8 cellular contexts compared by ENCODE assay signal in the genomic region with DNA sequence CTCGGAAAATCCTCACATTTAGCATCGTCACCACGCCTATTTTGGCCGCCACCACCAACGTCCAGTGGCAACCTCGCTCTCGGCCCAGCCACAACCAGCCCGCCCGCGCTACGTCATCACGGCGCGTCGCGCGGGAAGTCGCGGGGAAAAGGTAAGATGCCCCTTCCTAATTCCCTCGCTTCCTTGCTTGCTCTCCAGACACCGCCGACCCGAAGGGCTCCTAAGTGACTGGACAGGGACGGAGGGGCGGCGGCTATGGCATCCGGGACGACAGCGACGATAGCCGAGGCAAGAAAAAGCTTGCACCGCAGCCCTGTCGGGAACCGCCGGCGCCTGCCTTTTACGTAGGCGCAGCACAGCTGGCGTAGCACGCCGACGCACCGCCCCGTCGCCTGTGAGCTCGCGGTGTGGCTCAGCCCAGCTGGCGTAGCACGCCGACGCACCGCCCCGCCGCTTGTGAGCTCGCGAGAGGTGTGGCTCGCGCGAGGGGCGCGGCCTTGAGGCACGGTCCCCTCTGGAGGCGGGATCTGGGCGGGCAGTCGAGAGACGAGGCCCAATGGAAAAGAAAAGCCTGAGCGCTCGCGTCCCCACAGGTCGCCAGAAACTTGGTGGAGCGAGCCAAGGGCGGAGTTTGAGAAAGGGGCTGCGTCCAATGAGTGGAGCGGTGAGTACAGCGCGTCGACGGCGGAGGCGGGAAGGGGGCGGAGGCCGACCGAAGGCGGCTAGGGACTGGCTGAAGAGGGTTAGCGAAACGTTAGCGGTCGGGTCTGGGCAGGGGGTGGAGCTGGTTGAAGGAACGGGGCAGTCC. TPM values are rescaled to one million over a fixed set of nuclear protein-coding genes. Genes with fewer than 3 reads are reported as not detected.
A peak's percentile ranks its signal among the peaks of the same experiment; 100 is the strongest.
DNase-seq lines count a peak whose midpoint lies in the region; ATAC-seq lines count a peak whose summit lies in the region.

TSS of gene HDAC6 (plus strand) at position 787 of the 808 bp plus-strand sequence. CDS start 626 bp downstream, outside the sequence.

- peak; percentile 97 for DNase-seq in COR-L47 (lab: John Stamatoyannopoulos, UW)
- peak in 75 of 76 experiments; percentile 17 to 99 (median 94) for DNase-seq in HUDEP-2 (lab: John Stamatoyannopoulos, UW; ENCODE audit: unreplicated experiment in 76 of 76)
- DNase-seq in NT2/D1 (ENCODE audit: low read depth, low spot score) = peak; percentile 98
- DNase-seq in activated CD8-positive, alpha-beta memory T cell treated with anti-CD3 and anti-CD28 coated beads, Interleukin-2, amount 50 U/mL, for 1 hour (ENCODE audit: extremely low read depth) = peak; percentile 86
- peak; percentile 99 for DNase-seq in mesendoderm
- peak; percentile 81 for DNase-seq in stimulated activated CD8-positive, alpha-beta memory T cell treated with anti-CD3 and anti-CD28 coated beads, Interleukin-15, amount 100 ng/mL, for 1 hour (ENCODE audit: low read depth)

- H3K27ac ChIP-seq in mesendoderm (ENCODE audit: low read depth, low read length) = peak within 1 kb of the TSS; percentile 95

- peaks cover 34% of the 10 kb centered on the region for H3K36me3 ChIP-seq in NT2/D1 (ENCODE audit: insufficient read depth, insufficient read length, low read length)
- no peaks in the 10 kb centered on the region for H3K36me3 ChIP-seq in endocrine pancreas (ENCODE audit: control insufficient read depth, insufficient read depth, low read length)
- no peaks in the 10 kb centered on the region for H3K36me3 ChIP-seq in mesendoderm (ENCODE audit: control insufficient read depth, insufficient read depth, low read length)

- H3K9me3 ChIP-seq in NT2/D1 (ENCODE audit: insufficient read depth, low read length) = no peaks in the 10 kb centered on the region
- H3K9me3 ChIP-seq in endocrine pancreas (ENCODE audit: control insufficient read depth, low read length) = no peaks in the 10 kb centered on the region

- peak within 1 kb of the TSS; percentile 95 for H3K56ac ChIP-seq in mesendoderm (ENCODE audit: low read length)

- H4K8ac ChIP-seq in mesendoderm (ENCODE audit: low read depth, low read length) = no peak within 1 kb of the TSS

- no peak within 1 kb of the TSS for H2AK5ac ChIP-seq in mesendoderm (ENCODE audit: low read length)

- WGBS in mesendoderm (ENCODE audit: extremely low coverage, insufficient coverage, low lambda C conversion rate) = no CpG with 5 or more reads among the region's 89 CpGs

- H3K9ac ChIP-seq in NT2/D1 (ENCODE audit: insufficient read length, low read depth) (peak within 1 kb of the TSS; percentile 95), endocrine pancreas (ENCODE audit: control insufficient read depth, insufficient read depth, low read length) (peak within 1 kb of the TSS; percentile 84), mesendoderm (ENCODE audit: low read length) (peak within 1 kb of the TSS; percentile 89)

- no peak within 1 kb of the TSS for H3K23ac ChIP-seq in mesendoderm (ENCODE audit: low read length)

- peak within 1 kb of the TSS; percentile 74 for H3K4me2 ChIP-seq in mesendoderm (ENCODE audit: low read length)

- no peaks in the 10 kb centered on the region for H3K79me2 ChIP-seq in mesendoderm (ENCODE audit: control insufficient read depth, insufficient read depth, low read length)

- H3K4me1 ChIP-seq in NT2/D1 (ENCODE audit: insufficient read depth, insufficient read length) (peaks cover 7% of the 10 kb centered on the region), endocrine pancreas (ENCODE audit: control insufficient read depth, insufficient read depth, low read length) (no peaks in the 10 kb centered on the region), mesendoderm (ENCODE audit: control insufficient read depth, low read depth, low read length) (no peaks in the 10 kb centered on the region)

- H2BK5ac ChIP-seq in mesendoderm (ENCODE audit: low read length) = peak within 1 kb of the TSS; percentile 82

- no peaks in the 10 kb centered on the region for H3K79me1 ChIP-seq in mesendoderm (ENCODE audit: low read length)

- no peak within 1 kb of the TSS for H2BK120ac ChIP-seq in mesendoderm (ENCODE audit: low read depth, low read length)

- peak; percentile 84 for ATAC-seq in GM21381 (IDR thresholded peaks at IDR 0.05; ENCODE audit: unreplicated experiment)

- no peak within 1 kb of the TSS for H2BK15ac ChIP-seq in mesendoderm (replicated peaks; ENCODE audit: low read depth)

- no peak within 1 kb of the TSS for H3K4ac ChIP-seq in mesendoderm (ENCODE audit: low read depth, low read length)

- peak within 1 kb of the TSS; percentile 71 for H4K5ac ChIP-seq in mesendoderm (ENCODE audit: low read length)

- no peaks in the 10 kb centered on the region for H3K27me3 ChIP-seq in NT2/D1 (ENCODE audit: insufficient read depth, insufficient read length)
- H3K27me3 ChIP-seq in endocrine pancreas (ENCODE audit: control insufficient read depth, insufficient read depth, low read length) = no peaks in the 10 kb centered on the region
- no peaks in the 10 kb centered on the region for H3K27me3 ChIP-seq in mesendoderm (ENCODE audit: insufficient read depth, low read length, poor library complexity)

- H3K4me3 ChIP-seq in NT2/D1 (ENCODE audit: insufficient read length, low read depth) = peak within 1 kb of the TSS; percentile 88
- H3K4me3 ChIP-seq in endocrine pancreas (ENCODE audit: control insufficient read depth, insufficient read depth, low read length) = peak within 1 kb of the TSS; percentile 66
- peak within 1 kb of the TSS; percentile 75 for H3K4me3 ChIP-seq in mesendoderm (ENCODE audit: low read length)

- H3K18ac ChIP-seq in mesendoderm (ENCODE audit: low read length) = peak within 1 kb of the TSS; percentile 94

RNA-seq across cellular contexts. Expression of gene HDAC6, which starts in this region (rescaled TPM):
- 31.5 TPM for polyA plus RNA-seq in mesendoderm (2013, experiment 1 of 2)
- polyA plus RNA-seq in mesendoderm (2013, experiment 2 of 2) = 29.5 TPM

Comparison
In these comparisons a context has a peak if more than half of its experiments do, and no peak if none do; other contexts are left out.
1. Peak in every context shown above with its lines: DNase-seq, ATAC-seq, H3K4me3 ChIP-seq and H3K27ac ChIP-seq.